ENCODE assay signal across 22 cellular contexts in genomic region chr11:119228535-119229302, GRCh38. TPM values are rescaled to one million over a fixed set of nuclear protein-coding genes. Genes with fewer than 3 reads are reported as not detected.
A peak's percentile ranks its signal among the peaks of the same experiment; 100 is the strongest.
DNase-seq lines count a peak whose midpoint lies in the region; ATAC-seq and TF ChIP-seq lines count a peak whose summit lies in the region.
"Had no signal": no experiment of that assay in that cellular context is flagged by ENCODE, and none has a peak within 500 bp of the region (broad histone marks: within the 10 kb centered on the region; RNA-seq: fewer than 3 reads in every experiment).

No MANE protein-coding gene starts in this region.

- peaks cover 41% of the 10 kb centered on the region for H3K4me1 Mint-ChIP-seq in activated CD4-positive, alpha-beta T cell treated with anti-CD3 and anti-CD28 coated beads, Interleukin-2, amount 10 ng/mL, durations not matched to agents 7 days and 5 days
- peaks cover 32% of the 10 kb centered on the region for H3K4me1 Mint-ChIP-seq in activated T-helper 17 cell treated with anti-CD3 and anti-CD28 coated beads, Interleukin-2, amount 50 U/mL, for 72 hours
- peaks cover 6% of the 10 kb centered on the region for H3K4me1 Mint-ChIP-seq in mesothelial cell of epicardium

- H3K9ac ChIP-seq in IMR-90 (ENCODE audit: low read depth, low read length), result no peak overlapping the region

- H3K18ac ChIP-seq in IMR-90 (ENCODE audit: low read depth, low read length), result no peak overlapping the region

- no peak overlapping the region for H2AFZ ChIP-seq in IMR-90 (replicated peaks; ENCODE audit: low read length, poor library complexity)

- TF ChIP-seq CTCF in IMR-90 (conservative IDR thresholded peaks at IDR 0.05; ENCODE audit: low read depth, low read length), result no peak
- no peak for TF ChIP-seq CTCF in mesothelial cell of epicardium (IDR thresholded peaks at IDR 0.05; ENCODE audit: unreplicated experiment)

- H3K4me2 ChIP-seq in IMR-90 (ENCODE audit: low read depth, low read length), result no peak overlapping the region

- no peak overlapping the region for H4K91ac ChIP-seq in IMR-90 (ENCODE audit: insufficient read depth, low read depth, low read length)

- no peak overlapping the region for H2BK5ac ChIP-seq in IMR-90 (ENCODE audit: low read depth, low read length, poor library complexity, severe bottlenecking)

- no peaks in the 10 kb centered on the region for H3K9me3 Mint-ChIP-seq in activated CD4-positive, alpha-beta T cell treated with anti-CD3 and anti-CD28 coated beads, Interleukin-2, amount 10 ng/mL, durations not matched to agents 7 days and 5 days
- H3K9me3 Mint-ChIP-seq in activated T-helper 17 cell treated with anti-CD3 and anti-CD28 coated beads, Interleukin-2, amount 50 U/mL, for 72 hours, result no peaks in the 10 kb centered on the region
- no peaks in the 10 kb centered on the region for H3K9me3 Mint-ChIP-seq in mesothelial cell of epicardium
- H3K9me3 Mint-ChIP-seq: brain, H9 had no signal

- H3K9me3 ChIP-seq in IMR-90 (ENCODE audit: control insufficient read depth, insufficient read depth, low read length), result no peaks in the 10 kb centered on the region
- H3K9me3 ChIP-seq: mucosa of descending colon, spleen, stomach, uterus had no signal

- H3K36me3 Mint-ChIP-seq in activated CD4-positive, alpha-beta T cell treated with anti-CD3 and anti-CD28 coated beads, Interleukin-2, amount 10 ng/mL, durations not matched to agents 7 days and 5 days (ENCODE audit: low read depth), result peaks cover 44% of the 10 kb centered on the region
- H3K36me3 Mint-ChIP-seq in activated T-helper 17 cell treated with anti-CD3 and anti-CD28 coated beads, Interleukin-2, amount 50 U/mL, for 72 hours (ENCODE audit: low read depth), result peaks cover 41% of the 10 kb centered on the region
- peaks cover 12% of the 10 kb centered on the region for H3K36me3 Mint-ChIP-seq in mesothelial cell of epicardium

- peaks cover 6% of the 10 kb centered on the region; the same call in 1 of the 2 replicates for H3K4me1 ChIP-seq in IMR-90 (ENCODE audit: control insufficient read depth, insufficient read depth, low read length)
- H3K4me1 ChIP-seq: uterus had no signal

- H3K23ac ChIP-seq in IMR-90 (ENCODE audit: low read depth, low read length), result no peak overlapping the region

- in situ Hi-C loops in IMR-90 (cut with MboI; ENCODE audit: low sequenced_read_pairs), result no loop called here

- no peak overlapping the region for H3K56ac ChIP-seq in IMR-90 (ENCODE audit: extremely low read depth, insufficient read depth, low read length)

- peak overlapping the region; percentile 54 for H3K4me3 Mint-ChIP-seq in activated CD4-positive, alpha-beta T cell treated with anti-CD3 and anti-CD28 coated beads, Interleukin-2, amount 10 ng/mL, durations not matched to agents 7 days and 5 days
- H3K4me3 Mint-ChIP-seq in activated T-helper 17 cell treated with anti-CD3 and anti-CD28 coated beads, Interleukin-2, amount 50 U/mL, for 72 hours, result peak overlapping the region; percentile 56
- no peak overlapping the region for H3K4me3 Mint-ChIP-seq in mesothelial cell of epicardium
- H3K4me3 Mint-ChIP-seq: brain, H9 had no signal

- H3K14ac ChIP-seq in IMR-90 (replicated peaks; ENCODE audit: low read depth, low read length), result peak overlapping the region; percentile 37; the same call in 1 of the 2 replicates

- H3K27me3 Mint-ChIP-seq in activated CD4-positive, alpha-beta T cell treated with anti-CD3 and anti-CD28 coated beads, Interleukin-2, amount 10 ng/mL, durations not matched to agents 7 days and 5 days, result no peaks in the 10 kb centered on the region
- H3K27me3 Mint-ChIP-seq in activated T-helper 17 cell treated with anti-CD3 and anti-CD28 coated beads, Interleukin-2, amount 50 U/mL, for 72 hours, result no peaks in the 10 kb centered on the region
- H3K27me3 Mint-ChIP-seq in mesothelial cell of epicardium (ENCODE audit: low read depth), result no peaks in the 10 kb centered on the region
- H3K27me3 Mint-ChIP-seq: brain had no signal

- H3K9me1 ChIP-seq in IMR-90 (ENCODE audit: insufficient read depth, low read length), result peaks cover 8% of the 10 kb centered on the region

- no peak overlapping the region for H3K4me3 ChIP-seq in IMR-90 (ENCODE audit: insufficient read depth, low read depth, low read length)
- H3K4me3 ChIP-seq: mucosa of descending colon, spleen, stomach, uterus had no signal

- peaks cover 10% of the 10 kb centered on the region; the same call in 1 of the 2 replicates for H4K20me1 ChIP-seq in IMR-90 (ENCODE audit: insufficient read depth, low read length)

- POLR2A ChIA-PET in activated CD4-positive, alpha-beta T cell treated with anti-CD3 and anti-CD28 coated beads, Interleukin-2, amount 10 ng/mL, durations not matched to agents 7 days and 5 days (lab: Charles Lee), result no interaction called here
- POLR2A ChIA-PET in IMR-90 (lab: Charles Lee; ENCODE audit: unreplicated experiment), result no interaction called here

- H3K79me1 ChIP-seq in IMR-90 (ENCODE audit: low read depth in 1 of 2, low read length in 2 of 2), result peaks cover 11 to 75% of the 10 kb centered on the region in 2 experiments; a peak in 3 of 4 replicates

- H3K27ac ChIP-seq in IMR-90 (ENCODE audit: insufficient read depth, low read length), result no peak overlapping the region
- H3K27ac ChIP-seq: stomach, uterus had no signal

- 80% methylated on average over 1 of the region's 9 CpGs; no CpG with 5 or more reads in 1 of the 2 experiments for WGBS in IMR-90 (ENCODE audit: extremely low coverage in 2 of 2, insufficient read length in 1 of 2), 2 experiments

- H3K4ac ChIP-seq in IMR-90 (ENCODE audit: low read depth, low read length), result peak overlapping the region; percentile 27; the same call in 1 of the 2 replicates

- TF ChIP-seq POLR2A in IMR-90 (IDR thresholded peaks at IDR 0.05; ENCODE audit: low read depth, low read length) (no peak), GM18505 (IDR thresholded peaks at IDR 0.05; ENCODE audit: borderline replicate concordance, extremely low read depth, insufficient read depth, insufficient read length) (no peak)

- no peak for DNase-seq in activated CD4-positive, alpha-beta T cell treated with anti-CD3 and anti-CD28 coated beads, Interleukin-2, amount 10 ng/mL, durations not matched to agents 7 days and 5 days
- no peak for DNase-seq in activated CD4-positive, alpha-beta T cell treated with anti-CD3 and anti-CD28 coated beads, Interleukin-2, amount 50 U/mL, for 4 hours
- DNase-seq in IMR-90 (no peak), mesothelial cell of epicardium (ENCODE audit: low spot score in 2 of 2, unreplicated experiment in 2 of 2) (no peak), activated gamma-delta T cell (lab: John Stamatoyannopoulos, UW) (no peak), NCI-H1092 treated with DMSO at 0.1 percent for 48 hours (lab: John Stamatoyannopoulos, UW) (no peak)
- DNase-seq: H9, mucosa of descending colon, NCI-H1105, NCI-H82, posterior cingulate gyrus, spleen, stomach, uterus had no signal

- H4K8ac ChIP-seq in IMR-90 (ENCODE audit: low read depth in 2 of 2, low read length in 2 of 2), result no peak overlapping the region

- no peak overlapping the region for H2BK20ac ChIP-seq in IMR-90 (ENCODE audit: low read depth, low read length)

- peak overlapping the region; percentile 42 for H3K27ac Mint-ChIP-seq in activated CD4-positive, alpha-beta T cell treated with anti-CD3 and anti-CD28 coated beads, Interleukin-2, amount 10 ng/mL, durations not matched to agents 7 days and 5 days
- peak overlapping the region; percentile 78 for H3K27ac Mint-ChIP-seq in activated T-helper 17 cell treated with anti-CD3 and anti-CD28 coated beads, Interleukin-2, amount 50 U/mL, for 72 hours
- peak overlapping the region; percentile 5 for H3K27ac Mint-ChIP-seq in mesothelial cell of epicardium

- TF ChIP-seq RAD21 in IMR-90 (IDR thresholded peaks at IDR 0.05; ENCODE audit: low read length), result no peak

- no peak overlapping the region for H2BK15ac ChIP-seq in IMR-90 (ENCODE audit: low read depth, low read length)

- H2BK120ac ChIP-seq in IMR-90 (ENCODE audit: low read depth, low read length), result no peak overlapping the region

- H3K27me3 ChIP-seq in IMR-90 (ENCODE audit: control insufficient read depth, insufficient read depth, low read length), result no peaks in the 10 kb centered on the region
- H3K27me3 ChIP-seq: spleen, stomach, uterus had no signal

- no peak overlapping the region for H2AK5ac ChIP-seq in IMR-90 (ENCODE audit: low read depth, low read length)

- H4K5ac ChIP-seq in IMR-90 (ENCODE audit: low read depth, low read length), result no peak overlapping the region

- H2AK9ac ChIP-seq in IMR-90 (replicated peaks; ENCODE audit: low read depth, low read length, poor library complexity), result no peak overlapping the region

- dilution Hi-C loops in IMR-90 (cut with HindIII; ENCODE audit: low sequenced_read_pairs, unreplicated experiment), result no loop called here

- H3K36me3 ChIP-seq in IMR-90 (ENCODE audit: control insufficient read depth, insufficient read depth, low read length), result peaks cover 1% of the 10 kb centered on the region; the same call in 1 of the 2 replicates
- H3K36me3 ChIP-seq: uterus had no signal

- intact Hi-C loops in IMR-90 (cut with micrococcal nuclease), result no loop called here

- CTCF ChIA-PET in activated CD4-positive, alpha-beta T cell treated with anti-CD3 and anti-CD28 coated beads, Interleukin-2, amount 10 ng/mL, durations not matched to agents 7 days and 5 days (lab: Charles Lee), result interaction anchor here (0.6 to 2.0 kb wide), 12 partner anchors 9 to 831 kb away, joined by 3 to 7 read pairs (median 3); no protein-coding TSS in a partner anchor
- CTCF ChIA-PET in IMR-90 (lab: Yijun Ruan, JAX), result interaction anchor here (0.6 to 1.0 kb wide), 2 partner anchors 18 to 21 kb away, joined by 3 to 4 read pairs; no protein-coding TSS in a partner anchor

- no TSS peak for BruUV-seq in IMR-90 (replicated peaks; lab: Mats Ljungman, UMichigan)

- ATAC-seq in IMR-90 (ENCODE audit: low read depth) (peak; percentile 14; the same call in 1 of the 2 replicates), GM18505 (IDR thresholded peaks at IDR 0.05; ENCODE audit: unreplicated experiment) (no peak)
- no peak for ATAC-seq in activated T-helper 17 cell treated with anti-CD3 and anti-CD28 coated beads, Interleukin-2, amount 50 U/mL, for 72 hours (replicated peaks)
- ATAC-seq: activated CD4-positive, CD25-positive, alpha-beta regulatory T cell treated with anti-CD3 and anti-CD28 coated beads, Interleukin-2, amount 50 U/mL, for 24 hours; mucosa of descending colon had no signal

RNA-seq across cellular contexts. Expression of gene CBL, which starts 22.6 kb away (rescaled TPM):
- total RNA-seq in activated CD4-positive, alpha-beta T cell treated with anti-CD3 and anti-CD28 coated beads, Interleukin-2, amount 10 ng/mL, durations not matched to agents 7 days and 5 days, result 10 to 100 TPM; 45.1 to 53.9 TPM
- total RNA-seq in IMR-90 (2012; rRNA removed), result 6.1 and 7.2 TPM in 2 replicates
- 11.8 TPM in 2 replicates for polyA plus RNA-seq in IMR-90 (2012; rRNA removed)
- 4.6 and 5.6 TPM in 2 replicates for polyA plus RNA-seq in IMR-90 (2012; cell fraction: cytosol; rRNA removed)
- 8.8 and 20.4 TPM in 2 replicates for polyA plus RNA-seq in IMR-90 (2012; cell fraction: nucleus; rRNA removed; ENCODE audit: low replicate concordance)
- 10 to 100 TPM; 35.9 to 41.7 TPM for total RNA-seq in activated T-helper 17 cell treated with anti-CD3 and anti-CD28 coated beads, Interleukin-2, amount 50 U/mL, for 72 hours
- 27.5 to 28.0 TPM (median 27.6 TPM) in 3 replicates for total RNA-seq in mesothelial cell of epicardium

RNA-seq across cellular contexts. Expression of gene NHERF4, which starts 43.4 kb away (rescaled TPM):
- total RNA-seq in activated CD4-positive, alpha-beta T cell treated with anti-CD3 and anti-CD28 coated beads, Interleukin-2, amount 10 ng/mL, durations not matched to agents 7 days and 5 days, result under 1 TPM; 0.57 to 0.58 TPM
- total RNA-seq in IMR-90 (2012; rRNA removed) (not detected in 2 replicates), mesothelial cell of epicardium (0.42 to 0.67 TPM (median 0.66 TPM) in 3 replicates)
- not detected in 2 replicates for polyA plus RNA-seq in IMR-90 (2012; rRNA removed)
- polyA plus RNA-seq in IMR-90 (2012; cell fraction: cytosol; rRNA removed), result not detected in 2 replicates
- polyA plus RNA-seq in IMR-90 (2012; cell fraction: nucleus; rRNA removed; ENCODE audit: low replicate concordance), result not detected in 2 replicates
- total RNA-seq in activated T-helper 17 cell treated with anti-CD3 and anti-CD28 coated beads, Interleukin-2, amount 50 U/mL, for 72 hours, result under 1 TPM in 1 of 2 donors, not detected in 1; 0.19 TPM
- total RNA-seq: A673, dermis microvascular lymphatic vessel endothelial cell, fibroblast of lung, RPMI7951, spleen had no signal
- polyA plus RNA-seq: fibroblast of lung had no signal

Comparison
In these comparisons a context has a peak if more than half of its experiments do, and no peak if none do; other contexts are left out.
1. H3K27ac Mint-ChIP-seq: peak in every context shown above with its lines; median percentile 78 in activated T-helper 17 cell treated with anti-CD3 and anti-CD28 coated beads, Interleukin-2, amount 50 U/mL, for 72 hours; 42 in activated CD4-positive, alpha-beta T cell treated with anti-CD3 and anti-CD28 coated beads, Interleukin-2, amount 10 ng/mL, durations not matched to agents 7 days and 5 days; 5 in mesothelial cell of epicardium.